Comparison of ENCODE assay signal across 28 cellular contexts in the genomic region with DNA sequence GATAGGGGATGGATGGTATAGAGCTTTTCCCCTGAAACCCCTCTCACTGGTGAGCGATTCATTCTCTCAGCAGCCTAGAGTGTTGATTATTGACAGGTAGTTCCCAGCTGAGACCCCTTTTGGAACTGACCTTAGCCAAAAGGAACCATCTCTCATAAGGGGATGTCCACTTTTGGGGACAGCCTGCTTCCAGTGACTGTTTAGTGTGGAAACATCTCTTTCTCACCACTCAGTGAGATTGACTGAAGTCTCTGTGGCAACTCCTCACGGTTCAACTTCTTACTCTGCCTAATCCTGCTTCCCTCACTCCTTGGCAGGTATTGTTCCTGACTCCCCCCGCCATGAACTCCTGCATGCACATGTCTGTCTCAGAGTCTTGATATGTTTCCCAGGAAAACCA.
"Had no signal": no experiment of that assay in that cellular context is flagged by ENCODE, and none has a peak within 500 bp of the region (broad histone marks: within the 10 kb centered on the region; RNA-seq: fewer than 3 reads in every experiment).

No MANE protein-coding gene starts in this region.

- H3K9me3 ChIP-seq: ovary, psoas muscle, right lobe of liver, sigmoid colon, stomach, thoracic aorta, thyroid gland, tibial nerve, upper lobe of right lung, uterus had no signal

- H3K4me1 Mint-ChIP-seq: natural killer cell; nephron; neural crest cell; stimulated activated effector memory CD8-positive, alpha-beta T cell treated with anti-CD3 and anti-CD28 coated beads, Interleukin-12 subunit alpha, Interleukin-12 subunit beta, amount 100 ng/mL, for 72 hours had no signal

- H3K4me3 Mint-ChIP-seq: naive thymus-derived CD4-positive, alpha-beta T cell; natural killer cell; nephron; neural crest cell; stimulated activated effector memory CD8-positive, alpha-beta T cell treated with anti-CD3 and anti-CD28 coated beads, Interleukin-12 subunit alpha, Interleukin-12 subunit beta, amount 100 ng/mL, for 72 hours; stimulated activated naive B cell treated with anti-CD40 and anti-IgM and Interleukin-4, amounts not matched to agents 10 μg/mL and 1 μg/mL and 100 μg/mL, for 72 hours; stimulated activated naive CD8-positive, alpha-beta T cell treated with anti-CD3 and anti-CD28 coated beads, Interleukin-15, Interleukin-2, amounts not matched to agents 100 ng/mL and 50 ng/mL, for 24 hours; type B pancreatic cell had no signal

- DNase-seq: naive thymus-derived CD4-positive, alpha-beta T cell; natural killer cell; occipital lobe; ovary; posterior cingulate gyrus; psoas muscle; right cardiac atrium; right lobe of liver; sigmoid colon; small intestine; stimulated activated CD4-positive, alpha-beta T cell treated with anti-CD3 and anti-CD28 coated beads, Interleukin-1b, Interleukin-23, amount 100 ng/mL, for 48 hours; stimulated activated CD4-positive, alpha-beta T cell treated with anti-CD3 and anti-CD28 coated beads, Interleukin-4, amount 100 ng/mL, for 1 hour; stimulated activated CD4-positive, alpha-beta T cell treated with anti-CD3 and anti-CD28 coated beads, Interleukin-4, amount 100 ng/mL, for 4 hours; stimulated activated naive B cell treated with anti-CD40 and anti-IgM and Interleukin-4, amounts not matched to agents 10 μg/mL and 1 μg/mL and 100 μg/mL, for 72 hours; stimulated activated naive CD4-positive, alpha-beta T cell treated with Interleukin-2 at 50 U/mL for 16 hours; stomach; thyroid gland; upper lobe of right lung; uterus had no signal

- H3K36me3 Mint-ChIP-seq: naive thymus-derived CD4-positive, alpha-beta T cell; natural killer cell; stimulated activated effector memory CD8-positive, alpha-beta T cell treated with anti-CD3 and anti-CD28 coated beads, Interleukin-12 subunit alpha, Interleukin-12 subunit beta, amount 100 ng/mL, for 72 hours; type B pancreatic cell had no signal

- H3K4me3 ChIP-seq: ovary, psoas muscle, right lobe of liver, sigmoid colon, stomach, thoracic aorta, thyroid gland, tibial nerve, upper lobe of right lung, uterus had no signal

- H2AFZ ChIP-seq: parathyroid adenoma had no signal

- H3K9me3 Mint-ChIP-seq: naive thymus-derived CD4-positive, alpha-beta T cell; natural killer cell; stimulated activated effector memory CD8-positive, alpha-beta T cell treated with anti-CD3 and anti-CD28 coated beads, Interleukin-12 subunit alpha, Interleukin-12 subunit beta, amount 100 ng/mL, for 72 hours; stimulated activated naive CD8-positive, alpha-beta T cell treated with anti-CD3 and anti-CD28 coated beads, Interleukin-15, Interleukin-2, amounts not matched to agents 100 ng/mL and 50 ng/mL, for 24 hours had no signal

- FAIRE-seq: small intestine had no signal

- H3K79me2 ChIP-seq: parathyroid adenoma had no signal

- H3K27ac Mint-ChIP-seq: naive thymus-derived CD4-positive, alpha-beta T cell; natural killer cell; nephron; progenitor cell of endocrine pancreas; stimulated activated effector memory CD8-positive, alpha-beta T cell treated with anti-CD3 and anti-CD28 coated beads, Interleukin-12 subunit alpha, Interleukin-12 subunit beta, amount 100 ng/mL, for 72 hours; stimulated activated naive B cell treated with anti-CD40 and anti-IgM and Interleukin-4, amounts not matched to agents 10 μg/mL and 1 μg/mL and 100 μg/mL, for 72 hours; stimulated activated naive CD8-positive, alpha-beta T cell treated with anti-CD3 and anti-CD28 coated beads, Interleukin-15, Interleukin-2, amounts not matched to agents 100 ng/mL and 50 ng/mL, for 24 hours; type B pancreatic cell had no signal

- H3K27me3 Mint-ChIP-seq: progenitor cell of endocrine pancreas, type B pancreatic cell had no signal

- H3K27ac ChIP-seq: ovary, parathyroid adenoma, psoas muscle, right lobe of liver, sigmoid colon, stomach, thoracic aorta, thyroid gland, tibial nerve, upper lobe of right lung, uterus had no signal

- H3K36me3 ChIP-seq: ovary, right lobe of liver, sigmoid colon, stomach, thoracic aorta, thyroid gland, tibial nerve, upper lobe of right lung, uterus had no signal

- H3K27me3 ChIP-seq: ovary, right lobe of liver, sigmoid colon, stomach, thyroid gland, tibial nerve, upper lobe of right lung, uterus had no signal

- H3K9ac ChIP-seq: parathyroid adenoma had no signal

- ATAC-seq: naive thymus-derived CD4-positive, alpha-beta T cell; natural killer cell; psoas muscle; right cardiac atrium; right lobe of liver; stimulated activated effector memory CD8-positive, alpha-beta T cell treated with anti-CD3 and anti-CD28 coated beads, Interleukin-12 subunit alpha, Interleukin-12 subunit beta, amount 100 ng/mL, for 72 hours; upper lobe of right lung had no signal

- H3K4me1 ChIP-seq: parathyroid adenoma, psoas muscle, right lobe of liver, sigmoid colon, stomach, thyroid gland, tibial nerve, upper lobe of right lung, uterus had no signal
